27 cellular contexts compared by ENCODE assay signal in the genomic region with DNA sequence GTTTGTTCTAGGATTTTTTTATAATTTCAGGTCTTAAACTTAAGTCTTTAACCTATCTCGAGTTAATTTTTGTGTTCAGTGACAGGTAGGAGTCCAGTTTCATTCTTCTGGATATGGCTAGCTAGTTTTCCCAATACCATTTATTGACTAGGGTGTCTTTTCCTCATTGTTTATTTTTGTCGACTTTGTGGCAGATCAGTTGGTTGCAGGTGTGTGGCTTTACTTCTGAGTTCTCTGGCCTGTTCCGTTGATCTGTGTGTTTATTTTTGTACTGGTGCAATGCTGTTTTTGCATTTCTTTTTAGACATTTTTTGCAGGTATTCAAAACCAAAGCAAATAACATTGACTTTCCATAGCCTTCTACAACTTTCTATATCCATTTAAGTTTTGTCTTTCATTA.
"Had no signal": no experiment of that assay in that cellular context is flagged by ENCODE, and none has a peak within 500 bp of the region (broad histone marks: within the 10 kb centered on the region; RNA-seq: fewer than 3 reads in every experiment).

No MANE protein-coding gene starts in this region.

- ATAC-seq: effector memory CD8-positive, alpha-beta T cell; esophagus mucosa; gastrocnemius medialis; heart right ventricle; left colon; left lung; left ventricle myocardium superior; lower lobe of right lung; mucosa of descending colon had no signal

- H3K27ac ChIP-seq: colonic mucosa, epithelial cell of prostate, esophagus squamous epithelium, gastrocnemius medialis, heart right ventricle, left lung, lower lobe of right lung had no signal

- H3K4me1 ChIP-seq: colonic mucosa, esophagus squamous epithelium, gastrocnemius medialis, heart right ventricle, left lung, lower lobe of right lung had no signal

- H3K4me3 ChIP-seq: colonic mucosa, esophagus squamous epithelium, gastrocnemius medialis, heart right ventricle, left lung, lower lobe of right lung, mucosa of descending colon had no signal

- H3K36me3 ChIP-seq: colonic mucosa, gastrocnemius medialis, heart right ventricle, left lung, lower lobe of right lung had no signal

- H3K9me3 ChIP-seq: colonic mucosa, esophagus squamous epithelium, gastrocnemius medialis, left lung, lower lobe of right lung, mucosa of descending colon had no signal

- H3K27me3 ChIP-seq: colonic mucosa, esophagus squamous epithelium, gastrocnemius medialis, heart right ventricle, left lung had no signal

- DNase-seq: colonic mucosa; cortex of kidney; effector CD8-positive, alpha-beta T cell; effector memory CD8-positive, alpha-beta T cell; endodermal cell; erythroblast; esophagus squamous epithelium; foreskin fibroblast; foreskin melanocyte; gastrocnemius medialis; glutamatergic neuron; head of caudate nucleus; heart right ventricle; hippocampal formation; immature natural killer cell; islet precursor cell; kidney; kidney glomerular epithelial cell; left colon; left lung; left ventricle myocardium superior; lower lobe of right lung; mesenchymal stem cell; mucosa of descending colon; naive B cell had no signal
